In the genomic region with DNA sequence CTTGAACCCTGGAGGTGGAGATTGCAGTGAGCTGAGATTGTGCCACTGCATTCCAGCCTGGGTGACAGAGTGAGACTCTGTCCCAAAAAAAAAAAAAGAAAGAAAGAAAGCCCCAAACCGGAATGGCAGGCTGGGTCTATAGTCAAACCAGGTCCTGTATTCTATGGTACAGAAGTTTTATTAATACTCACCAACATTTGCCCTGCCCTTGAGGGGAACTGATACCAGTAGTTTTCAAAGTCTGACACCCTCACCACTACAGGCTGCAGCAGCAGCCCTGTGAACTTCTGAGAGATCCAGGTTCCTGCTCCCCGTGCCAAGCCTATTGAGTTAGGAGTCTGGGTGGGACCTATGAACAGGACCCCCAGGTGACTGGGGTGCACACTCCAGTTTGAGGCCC, we compare ENCODE assay signal across 18 cellular contexts.
DNase-seq lines count a peak whose midpoint lies in the region; ATAC-seq, FAIRE-seq and TF ChIP-seq lines count a peak whose summit lies in the region.
"Had no signal": no experiment of that assay in that cellular context is flagged by ENCODE, and none has a peak within 500 bp of the region (broad histone marks: within the 10 kb centered on the region; RNA-seq: fewer than 3 reads in every experiment).

No MANE protein-coding gene starts in this region.

- H3K4me3 Mint-ChIP-seq in chondrocyte (ENCODE audit: unreplicated experiment) = no peak overlapping the region
- no peak overlapping the region for H3K4me3 Mint-ChIP-seq in glutamatergic neuron (ENCODE audit: unreplicated experiment)
- H3K4me3 Mint-ChIP-seq: activated CD4-positive, alpha-beta T cell treated with anti-CD3 and anti-CD28 coated beads, Interleukin-2, amount 10 ng/mL, durations not matched to agents 24 days and 14 days; endodermal cell; nephron; stimulated activated naive CD8-positive, alpha-beta T cell treated with anti-CD3 and anti-CD28 coated beads, Interleukin-15, Interleukin-2, amounts not matched to agents 100 ng/mL and 50 ng/mL, for 24 hours had no signal

- ATAC-seq in GM21381 (IDR thresholded peaks at IDR 0.05; ENCODE audit: unreplicated experiment) (peak; percentile 66), HG03045 (IDR thresholded peaks at IDR 0.05; ENCODE audit: unreplicated experiment) (peak; percentile 45), HG03571 (IDR thresholded peaks at IDR 0.05; ENCODE audit: unreplicated experiment) (no peak)

- H3K27me3 Mint-ChIP-seq in chondrocyte (ENCODE audit: low read depth) (peaks cover 18% of the 10 kb centered on the region), glutamatergic neuron (ENCODE audit: unreplicated experiment) (peaks cover 4% of the 10 kb centered on the region)
- H3K27me3 Mint-ChIP-seq: activated CD4-positive, alpha-beta T cell treated with anti-CD3 and anti-CD28 coated beads, Interleukin-2, amount 10 ng/mL, durations not matched to agents 24 days and 14 days; stimulated activated naive CD8-positive, alpha-beta T cell treated with anti-CD3 and anti-CD28 coated beads, Interleukin-15, Interleukin-2, amounts not matched to agents 100 ng/mL and 50 ng/mL, for 24 hours had no signal

- H3K27ac Mint-ChIP-seq in chondrocyte (ENCODE audit: unreplicated experiment) = no peak overlapping the region
- no peak overlapping the region for H3K27ac Mint-ChIP-seq in glutamatergic neuron (ENCODE audit: unreplicated experiment)
- H3K27ac Mint-ChIP-seq: activated CD4-positive, alpha-beta T cell treated with anti-CD3 and anti-CD28 coated beads, Interleukin-2, amount 10 ng/mL, durations not matched to agents 24 days and 14 days; endodermal cell; nephron; stimulated activated naive CD8-positive, alpha-beta T cell treated with anti-CD3 and anti-CD28 coated beads, Interleukin-15, Interleukin-2, amounts not matched to agents 100 ng/mL and 50 ng/mL, for 24 hours had no signal

- H3K27ac ChIP-seq in WERI-Rb-1 = no peak overlapping the region
- H3K27ac ChIP-seq: brain microvascular endothelial cell, right atrium auricular region had no signal

- H3K27me3 ChIP-seq in WERI-Rb-1 (ENCODE audit: insufficient read depth, low read depth, severe bottlenecking) = no peaks in the 10 kb centered on the region
- H3K27me3 ChIP-seq: brain microvascular endothelial cell, right atrium auricular region had no signal

- H3K36me3 ChIP-seq in WERI-Rb-1 = no peaks in the 10 kb centered on the region
- H3K36me3 ChIP-seq: brain microvascular endothelial cell, MG63, right atrium auricular region had no signal

- FAIRE-seq in GM18507 (lab: Jason Lieb, UNC) = peak; percentile 49

- peaks cover 12% of the 10 kb centered on the region for H3K9me3 Mint-ChIP-seq in chondrocyte (ENCODE audit: low read depth)
- peaks cover 10% of the 10 kb centered on the region for H3K9me3 Mint-ChIP-seq in glutamatergic neuron (ENCODE audit: unreplicated experiment)
- H3K9me3 Mint-ChIP-seq: stimulated activated naive CD8-positive, alpha-beta T cell treated with anti-CD3 and anti-CD28 coated beads, Interleukin-15, Interleukin-2, amounts not matched to agents 100 ng/mL and 50 ng/mL, for 24 hours had no signal

- no peaks in the 10 kb centered on the region for H3K9me3 ChIP-seq in WERI-Rb-1 (ENCODE audit: severe bottlenecking)
- H3K9me3 ChIP-seq: MG63, right atrium auricular region had no signal

- DNase-seq in GM18507 (ENCODE audit: extremely low spot score, insufficient read length, low read depth) (no peak), chondrocyte (ENCODE audit: low spot score) (peak; percentile 15), NCI-H748 (lab: John Stamatoyannopoulos, UW; ENCODE audit: unreplicated experiment) (no peak), glutamatergic neuron (no peak), WERI-Rb-1 (no peak)
- DNase-seq: activated CD4-positive, alpha-beta T cell treated with anti-CD3 and anti-CD28 coated beads, Interleukin-2, amount 10 ng/mL, durations not matched to agents 24 days and 14 days; activated gamma-delta T cell treated with Interleukin-2 at 50 U/mL for 16 hours; brain microvascular endothelial cell; endodermal cell; H7; MG63; NCI-H2171 treated with DMSO at 0.1 percent for 48 hours had no signal

- H3K4me3 ChIP-seq in WERI-Rb-1 (ENCODE audit: low read depth, low read length) = no peak overlapping the region
- H3K4me3 ChIP-seq: MG63, right atrium auricular region had no signal

- H3K36me3 Mint-ChIP-seq in chondrocyte (ENCODE audit: low read depth) = peaks cover 9% of the 10 kb centered on the region
- H3K36me3 Mint-ChIP-seq in glutamatergic neuron (ENCODE audit: unreplicated experiment) = peaks cover 16% of the 10 kb centered on the region

- TF ChIP-seq CTCF in chondrocyte (IDR thresholded peaks at IDR 0.05) = no peak
- TF ChIP-seq CTCF in glutamatergic neuron (IDR thresholded peaks at IDR 0.05; ENCODE audit: partially characterized antibody, unreplicated experiment) = no peak
- TF ChIP-seq CTCF in WERI-Rb-1 (IDR thresholded peaks at IDR 0.05; ENCODE audit: low read depth, low read length) = no peak

- H3K4me1 Mint-ChIP-seq in chondrocyte (ENCODE audit: low read depth) (no peaks in the 10 kb centered on the region), glutamatergic neuron (ENCODE audit: low read depth, unreplicated experiment) (peaks cover 12% of the 10 kb centered on the region)
- H3K4me1 Mint-ChIP-seq: endodermal cell had no signal
